In genomic region chr6:38632490-38632889, GRCh38 we compare ENCODE assay signal across 20 cellular contexts.
"Had no signal": no experiment of that assay in that cellular context is flagged by ENCODE, and none has a peak within 500 bp of the region (broad histone marks: within the 10 kb centered on the region; RNA-seq: fewer than 3 reads in every experiment).

No MANE protein-coding gene starts in this region.

- DNase-seq: dermis blood vessel endothelial cell; foreskin melanocyte; heart left ventricle; hippocampal formation; left colon; naive B cell; occipital lobe; pancreas; right cardiac atrium; stimulated activated CD4-positive, alpha-beta T cell treated with anti-CD3 and anti-CD28 coated beads, Interleukin-2, amount 100 ng/mL, for 48 hours; stimulated activated CD8-positive, alpha-beta memory T cell treated with anti-CD3 and anti-CD28 coated beads, Interleukin-4, amount 100 ng/mL, for 48 hours; stimulated activated naive CD8-positive, alpha-beta T cell treated with anti-CD3 and anti-CD28 coated beads, Interleukin-15, Interleukin-2, amounts not matched to agents 100 U/mL and 50 U/mL, for 24 hours; thyroid gland had no signal

- H3K27me3 ChIP-seq: heart left ventricle, pancreas, suprapubic skin, thyroid gland had no signal

- H3K27ac Mint-ChIP-seq: mesothelial cell of epicardium; naive B cell; nephron; progenitor cell of endocrine pancreas; stimulated activated effector memory CD8-positive, alpha-beta T cell treated with anti-CD3 and anti-CD28 coated beads, Interleukin-12 subunit alpha, Interleukin-12 subunit beta, amount 100 ng/mL, for 72 hours; type B pancreatic cell had no signal

- H3K27ac ChIP-seq: heart left ventricle, pancreas, suprapubic skin, thyroid gland had no signal

- ATAC-seq: heart left ventricle; left colon; pancreas; right cardiac atrium; stimulated activated effector memory CD8-positive, alpha-beta T cell treated with anti-CD3 and anti-CD28 coated beads, Interleukin-12 subunit alpha, Interleukin-12 subunit beta, amount 100 ng/mL, for 72 hours; stimulated activated naive CD8-positive, alpha-beta T cell treated with anti-CD3 and anti-CD28 coated beads, Interleukin-15, Interleukin-2, amounts not matched to agents 100 U/mL and 50 U/mL, for 24 hours had no signal

- H3K36me3 Mint-ChIP-seq: mesothelial cell of epicardium; naive B cell; stimulated activated effector memory CD8-positive, alpha-beta T cell treated with anti-CD3 and anti-CD28 coated beads, Interleukin-12 subunit alpha, Interleukin-12 subunit beta, amount 100 ng/mL, for 72 hours; type B pancreatic cell had no signal

- H3K4me3 Mint-ChIP-seq: mesothelial cell of epicardium; naive B cell; nephron; stimulated activated effector memory CD8-positive, alpha-beta T cell treated with anti-CD3 and anti-CD28 coated beads, Interleukin-12 subunit alpha, Interleukin-12 subunit beta, amount 100 ng/mL, for 72 hours; type B pancreatic cell had no signal

- H3K9me3 Mint-ChIP-seq: naive B cell; nephron; stimulated activated effector memory CD8-positive, alpha-beta T cell treated with anti-CD3 and anti-CD28 coated beads, Interleukin-12 subunit alpha, Interleukin-12 subunit beta, amount 100 ng/mL, for 72 hours; type B pancreatic cell had no signal

- H3K9me3 ChIP-seq: pancreas, suprapubic skin, thyroid gland had no signal

- H3K4me1 ChIP-seq: pancreas, suprapubic skin, thyroid gland had no signal

- H3K27me3 Mint-ChIP-seq: naive B cell, progenitor cell of endocrine pancreas, type B pancreatic cell had no signal

- H3K36me3 ChIP-seq: heart left ventricle, pancreas, suprapubic skin, thyroid gland had no signal

- H3K4me3 ChIP-seq: heart left ventricle, pancreas, smooth muscle cell, suprapubic skin, thyroid gland had no signal
